In the genomic region with DNA sequence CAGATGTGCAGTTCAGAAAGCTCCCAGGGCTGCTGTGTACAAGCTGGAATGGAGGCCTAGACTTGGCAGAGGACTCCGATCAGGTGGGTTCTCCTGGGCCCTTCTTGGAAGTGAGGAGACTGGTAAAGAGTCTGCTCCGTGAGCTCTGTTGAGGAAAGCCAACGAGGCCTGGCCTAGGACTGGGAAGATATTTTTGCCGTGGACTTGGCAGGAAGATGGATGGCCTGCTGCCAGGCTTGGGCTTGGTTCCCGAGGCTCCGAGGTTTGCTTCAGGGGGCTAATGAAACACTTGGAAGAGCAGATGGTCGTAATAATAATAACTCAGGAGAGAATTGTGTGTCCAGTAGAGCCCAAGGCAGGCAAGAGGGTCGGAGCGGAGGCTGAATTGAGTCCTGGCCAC, we compare ENCODE assay signal across 19 cellular contexts. TPM values are rescaled to one million over a fixed set of nuclear protein-coding genes. Genes with fewer than 3 reads are reported as not detected.
DNase-seq lines count a peak whose midpoint lies in the region; ATAC-seq and TF ChIP-seq lines count a peak whose summit lies in the region.
"Had no signal": no experiment of that assay in that cellular context is flagged by ENCODE, and none has a peak within 500 bp of the region (broad histone marks: within the 10 kb centered on the region; RNA-seq: fewer than 3 reads in every experiment).

No MANE protein-coding gene starts in this region.

- peaks cover 26% of the 10 kb centered on the region for H3K27me3 ChIP-seq in gastroesophageal sphincter
- H3K27me3 ChIP-seq in ovary = no peaks in the 10 kb centered on the region

- TF ChIP-seq EP300 in gastroesophageal sphincter (IDR thresholded peaks at IDR 0.05) (no peak), ovary (IDR thresholded peaks at IDR 0.05) (no peak)

- 17 to 60% methylated on average over 2 to 8 of the region's 9 CpGs for WGBS in gastroesophageal sphincter (ENCODE audit: low coverage in 1 of 2), 2 donors
- 7 to 10% (median 9%) methylated on average over 9 of the region's 9 CpGs for WGBS in ovary, 3 donors

- TF ChIP-seq CTCF in gastroesophageal sphincter (IDR thresholded peaks at IDR 0.05) (no peak), ovary (IDR thresholded peaks at IDR 0.05) (no peak), GM13977 (IDR thresholded peaks at IDR 0.05; ENCODE audit: extremely low read depth, insufficient read depth, missing control alignments) (no peak)

- H3K4me3 ChIP-seq in gastroesophageal sphincter = no peak overlapping the region
- no peak overlapping the region for H3K4me3 ChIP-seq in ovary
- H3K4me3 ChIP-seq: HAP-1, left lung, stomach had no signal

- H3K27ac ChIP-seq in gastroesophageal sphincter (peak overlapping the region in 3 of 4 donors; percentile 58 to 71 (median 65)), ovary (peak overlapping the region; percentile 24 to 59)
- H3K27ac ChIP-seq: KMS-11, left lung had no signal

- intact Hi-C loops in ovary (cut with DNase I) = no loop called here

- H3K4me1 ChIP-seq in gastroesophageal sphincter (peaks cover 0 to 35% (median 0%) of the 10 kb centered on the region in 3 donors), ovary (ENCODE audit: insufficient read depth) (peaks cover 3% of the 10 kb centered on the region)
- H3K4me1 ChIP-seq: HAP-1 had no signal

- H3K36me3 ChIP-seq in gastroesophageal sphincter = peaks cover 0 to 38% of the 10 kb centered on the region in 2 donors
- H3K36me3 ChIP-seq in ovary = no peaks in the 10 kb centered on the region

- DNase-seq in Ammon's horn (ENCODE audit: low spot score) (peak; percentile 76), NCI-H69 (lab: John Stamatoyannopoulos, UW) (peak; percentile 54), ovary (peak; percentile 78 to 92 (median 87)), SKM-1 treated with dmso at 0.1 percent for 144 hours (lab: John Stamatoyannopoulos, UW; ENCODE audit: unreplicated experiment) (no peak), GM13977 (ENCODE audit: low spot score) (no peak)
- no peak for DNase-seq in activated CD8-positive, alpha-beta memory T cell treated with anti-CD3 and anti-CD28 coated beads, Interleukin-2, amount 50 U/mL, for 4 hours
- DNase-seq: activated CD8-positive, alpha-beta T cell treated with anti-CD3 and anti-CD28 coated beads for 36 hours; activated effector memory CD4-positive, alpha-beta T cell treated with Interleukin-2 at 50 U/mL for 16 hours; NCI-H187 treated with DMSO at 0.1 percent for 48 hours; SIG-M5; small intestine; stomach had no signal

- ATAC-seq in gastroesophageal sphincter (peak; percentile 59), HG02852 (IDR thresholded peaks at IDR 0.05; ENCODE audit: unreplicated experiment) (no peak)
- ATAC-seq: activated CD8-positive, alpha-beta T cell treated with anti-CD3 and anti-CD28 coated beads for 36 hours; left lung had no signal

- TF ChIP-seq POLR2A in gastroesophageal sphincter (IDR thresholded peaks at IDR 0.05) = no peak
- TF ChIP-seq POLR2A in ovary (IDR thresholded peaks at IDR 0.05) = no peak

- H3K9me3 ChIP-seq in gastroesophageal sphincter (no peaks in the 10 kb centered on the region), ovary (no peaks in the 10 kb centered on the region)
- H3K9me3 ChIP-seq: HAP-1, left lung, stomach had no signal

- in situ Hi-C loops in GM13977 (cut with MboI; ENCODE audit: low pct_unique_long_range_greater_than_20kb, low sequenced_read_pairs, unreplicated experiment) = no loop called here

RNA-seq across cellular contexts. Expression of a gene that starts 3.9 kb away (rescaled TPM):
- not detected for total RNA-seq in gastroesophageal sphincter
- not detected for total RNA-seq in ovary
- not detected for polyA plus RNA-seq in ovary
- total RNA-seq: activated CD8-positive, alpha-beta T cell treated with anti-CD3 and anti-CD28 coated beads for 36 hours; endothelial cell of umbilical vein; left lung; stomach had no signal
- polyA plus RNA-seq: AG04450, endothelial cell of umbilical vein, small intestine, stomach had no signal

RNA-seq across cellular contexts. Expression of a gene that starts 17.1 kb away (rescaled TPM):
- total RNA-seq in gastroesophageal sphincter = 10 to 100 TPM; 21.3 to 66.6 (median 40.9) TPM
- total RNA-seq in ovary = 10 to 100 TPM; 28.5 to 48.6 (median 36.2) TPM
- 10 to 100 TPM; 14.4 to 24.4 TPM for polyA plus RNA-seq in ovary

RNA-seq across cellular contexts. Expression of a gene that starts 19.3 kb away (rescaled TPM):
- total RNA-seq in gastroesophageal sphincter (10 to 100 TPM in 3 of 4 donors, 1 to 10 TPM in 1; 8.0 to 21.0 (median 15.7) TPM), ovary (10 to 100 TPM in 3 of 7 donors, 1 to 10 TPM in 4; 2.3 to 17.7 (median 9.9) TPM)
- 10 to 100 TPM in 1 of 2 donors, 1 to 10 TPM in 1; 2.6 to 10.6 TPM for polyA plus RNA-seq in ovary

RNA-seq across cellular contexts. Expression of a gene that starts 22.2 kb away (rescaled TPM):
- total RNA-seq in gastroesophageal sphincter (100 to 1,000 TPM; 336 to 538 (median 412) TPM), ovary (1,000 to 10,000 TPM in 2 of 7 donors, 100 to 1,000 TPM in 5; 534 to 1,344 (median 896) TPM)
- 1,000 to 10,000 TPM in 1 of 2 donors, 100 to 1,000 TPM in 1; 725 to 1,289 TPM for polyA plus RNA-seq in ovary

Comparison
In these comparisons a context has a peak if more than half of its experiments do, and no peak if none do; other contexts are left out.
1. DNase-seq: peak in Ammon's horn (single experiment), NCI-H69 (single experiment) and ovary (5 of 5); none in SKM-1 treated with dmso at 0.1 percent for 144 hours (single experiment), activated CD8-positive, alpha-beta memory T cell treated with anti-CD3 and anti-CD28 coated beads, Interleukin-2, amount 50 U/mL, for 4 hours (single experiment) and GM13977 (single experiment).